ENCODE assay signal across 22 cellular contexts in the genomic region with DNA sequence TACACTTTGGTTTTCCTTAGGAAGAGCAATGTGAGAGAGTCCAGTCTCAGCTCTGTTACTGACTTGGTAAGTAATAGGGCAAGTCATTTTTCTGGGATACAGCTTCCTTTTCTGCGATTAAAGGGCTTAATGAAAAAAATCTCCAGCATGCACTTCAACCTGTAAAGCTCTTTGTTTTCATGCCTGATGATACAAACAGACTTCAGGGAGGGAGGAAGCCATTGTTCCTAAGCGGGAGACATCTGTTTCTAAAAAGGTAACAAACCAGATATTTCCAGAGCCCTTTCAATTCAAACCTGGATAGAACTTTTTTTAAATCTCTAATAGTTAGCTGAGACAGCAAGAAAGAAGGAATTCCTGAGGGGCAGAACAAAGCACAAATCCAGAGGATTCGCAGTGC. TPM values are rescaled to one million over a fixed set of nuclear protein-coding genes. Genes with fewer than 3 reads are reported as not detected.
"Had no signal": no experiment of that assay in that cellular context is flagged by ENCODE, and none has a peak within 500 bp of the region (broad histone marks: within the 10 kb centered on the region; RNA-seq: fewer than 3 reads in every experiment).

No MANE protein-coding gene starts in this region.

- H3K27me3 Mint-ChIP-seq: natural killer cell treated with Interleukin-12 subunit alpha and Interleukin-12 subunit beta and Interleukin-15 and Interleukin-18, amount 100 ng/mL, for 72 hours had no signal

- DNase-seq: cortex of kidney; dorsolateral prefrontal cortex; effector CD8-positive, alpha-beta T cell; islet precursor cell; left lung; mesenchymal stem cell; midbrain; retina; sigmoid colon; stimulated activated CD4-positive, alpha-beta T cell treated with anti-CD3 and anti-CD28 coated beads, Interleukin-2, amount 100 ng/mL, for 24 hours; stimulated activated CD4-positive, alpha-beta T cell treated with anti-CD3 and anti-CD28 coated beads, Interleukin-4, amount 100 ng/mL, for 4 hours; stimulated activated naive CD4-positive, alpha-beta T cell; stomach; trophoblast cell had no signal

- H3K4me3 ChIP-seq: dorsolateral prefrontal cortex, left lung, lung, neural progenitor cell, prostate gland, sigmoid colon, skin epidermis, stomach had no signal

- ATAC-seq: esophagus mucosa; left lung; natural killer cell treated with Interleukin-12 subunit alpha and Interleukin-12 subunit beta and Interleukin-15 and Interleukin-18, amount 100 ng/mL, for 72 hours had no signal

- H3K27ac Mint-ChIP-seq: natural killer cell treated with Interleukin-12 subunit alpha and Interleukin-12 subunit beta and Interleukin-15 and Interleukin-18, amount 100 ng/mL, for 72 hours; neural progenitor cell had no signal

- H3K4me1 ChIP-seq: neural progenitor cell, parathyroid adenoma, prostate gland, sigmoid colon had no signal

- H3K9me3 Mint-ChIP-seq: natural killer cell treated with Interleukin-12 subunit alpha and Interleukin-12 subunit beta and Interleukin-15 and Interleukin-18, amount 100 ng/mL, for 72 hours; neural progenitor cell had no signal

- H3K4me2 ChIP-seq: neural progenitor cell had no signal

- H3K4me3 Mint-ChIP-seq: natural killer cell treated with Interleukin-12 subunit alpha and Interleukin-12 subunit beta and Interleukin-15 and Interleukin-18, amount 100 ng/mL, for 72 hours; neural progenitor cell had no signal

- H2AFZ ChIP-seq: neural progenitor cell, parathyroid adenoma had no signal

- H3K4me1 Mint-ChIP-seq: neural progenitor cell had no signal

- H3K36me3 ChIP-seq: prostate gland had no signal

- H3K27me3 ChIP-seq: dorsolateral prefrontal cortex, left lung, neural progenitor cell, sigmoid colon, stomach had no signal

- H3K9ac ChIP-seq: neural progenitor cell, parathyroid adenoma had no signal

- H3K27ac ChIP-seq: left lung, neural progenitor cell, parathyroid adenoma, prostate gland, sigmoid colon, skin epidermis, stomach had no signal

- H3K9me3 ChIP-seq: left lung, prostate gland, sigmoid colon, stomach had no signal

RNA-seq across cellular contexts. Expression of a gene that starts 5.2 kb away (rescaled TPM):
- total RNA-seq: glomerular endothelial cell had no signal
